In genomic region chr7:112341464-112341863, GRCh38 we compare ENCODE assay signal across 8 cellular contexts.
"Had no signal": no experiment of that assay in that cellular context is flagged by ENCODE, and none has a peak within 500 bp of the region (broad histone marks: within the 10 kb centered on the region; RNA-seq: fewer than 3 reads in every experiment).

No MANE protein-coding gene starts in this region.

- H3K4me3 ChIP-seq: GM23248, HAP-1 had no signal

- H3K9me3 ChIP-seq: HAP-1 had no signal

- H3K4me1 ChIP-seq: HAP-1 had no signal

- H3K27ac ChIP-seq: GM23248, HL-60 had no signal

- FAIRE-seq: HepG2 had no signal

- DNase-seq: GM23248, GOT3, H7, HFFc6 had no signal

- ATAC-seq: HCT116, HepG2 had no signal
